Comparison of ENCODE assay signal across 1 cellular context in the genomic region with DNA sequence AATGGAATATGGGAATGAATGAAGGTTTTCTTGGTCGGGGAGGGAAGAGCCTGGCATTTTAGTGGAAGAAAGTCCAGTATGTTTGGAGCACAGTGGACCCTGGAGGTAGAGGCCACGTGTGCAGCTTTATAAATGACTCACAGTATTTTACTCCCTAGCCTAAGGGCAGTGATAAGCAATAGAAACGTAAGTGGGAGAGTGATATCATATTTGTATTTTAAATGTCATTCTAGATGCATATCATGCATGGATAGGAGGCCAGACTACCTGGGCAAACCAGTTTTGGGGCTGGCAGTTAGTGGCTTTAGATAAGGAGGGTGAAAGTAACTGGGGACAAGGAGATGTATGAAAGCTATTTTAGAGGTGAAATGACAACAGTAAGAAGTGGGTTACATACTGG.
TF ChIP-seq lines count a peak whose summit lies in the region.

No MANE protein-coding gene starts in this region.

TF ChIP-seq in GM23338, 12 proteins besides CTCF, POLR2A, EP300 and RAD21:
- TF ChIP-seq EZH2 (IDR thresholded peaks at IDR 0.05; ENCODE audit: low read depth, unreplicated experiment) (no peak), JUNB (IDR thresholded peaks at IDR 0.05; ENCODE audit: unreplicated experiment) (no peak), NANOG (IDR thresholded peaks at IDR 0.05; ENCODE audit: borderline replicate concordance) (no peak), CREB1 (CRISPR knock-in tag; IDR thresholded peaks at IDR 0.05; ENCODE audit: low read depth) (no peak), EZH2phosphoT487 (IDR thresholded peaks at IDR 0.05; ENCODE audit: unreplicated experiment) (no peak), POLR2AphosphoS5 (IDR thresholded peaks at IDR 0.05; ENCODE audit: low read depth) (no peak), ZNF331 (CRISPR knock-in tag; IDR thresholded peaks at IDR 0.05; ENCODE audit: low read depth) (no peak), ZNF114 (CRISPR knock-in tag; IDR thresholded peaks at IDR 0.05) (no peak), STAT1 (IDR thresholded peaks at IDR 0.05; ENCODE audit: unreplicated experiment) (no peak)
- TF ChIP-seq, protein P1, sequence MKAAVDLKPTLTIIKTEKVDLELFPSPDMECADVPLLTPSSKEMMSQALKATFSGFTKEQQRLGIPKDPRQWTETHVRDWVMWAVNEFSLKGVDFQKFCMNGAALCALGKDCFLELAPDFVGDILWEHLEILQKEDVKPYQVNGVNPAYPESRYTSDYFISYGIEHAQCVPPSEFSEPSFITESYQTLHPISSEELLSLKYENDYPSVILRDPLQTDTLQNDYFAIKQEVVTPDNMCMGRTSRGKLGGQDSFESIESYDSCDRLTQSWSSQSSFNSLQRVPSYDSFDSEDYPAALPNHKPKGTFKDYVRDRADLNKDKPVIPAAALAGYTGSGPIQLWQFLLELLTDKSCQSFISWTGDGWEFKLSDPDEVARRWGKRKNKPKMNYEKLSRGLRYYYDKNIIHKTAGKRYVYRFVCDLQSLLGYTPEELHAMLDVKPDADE (IDR thresholded peaks at IDR 0.05), result no peak
- TF ChIP-seq, protein P2, sequence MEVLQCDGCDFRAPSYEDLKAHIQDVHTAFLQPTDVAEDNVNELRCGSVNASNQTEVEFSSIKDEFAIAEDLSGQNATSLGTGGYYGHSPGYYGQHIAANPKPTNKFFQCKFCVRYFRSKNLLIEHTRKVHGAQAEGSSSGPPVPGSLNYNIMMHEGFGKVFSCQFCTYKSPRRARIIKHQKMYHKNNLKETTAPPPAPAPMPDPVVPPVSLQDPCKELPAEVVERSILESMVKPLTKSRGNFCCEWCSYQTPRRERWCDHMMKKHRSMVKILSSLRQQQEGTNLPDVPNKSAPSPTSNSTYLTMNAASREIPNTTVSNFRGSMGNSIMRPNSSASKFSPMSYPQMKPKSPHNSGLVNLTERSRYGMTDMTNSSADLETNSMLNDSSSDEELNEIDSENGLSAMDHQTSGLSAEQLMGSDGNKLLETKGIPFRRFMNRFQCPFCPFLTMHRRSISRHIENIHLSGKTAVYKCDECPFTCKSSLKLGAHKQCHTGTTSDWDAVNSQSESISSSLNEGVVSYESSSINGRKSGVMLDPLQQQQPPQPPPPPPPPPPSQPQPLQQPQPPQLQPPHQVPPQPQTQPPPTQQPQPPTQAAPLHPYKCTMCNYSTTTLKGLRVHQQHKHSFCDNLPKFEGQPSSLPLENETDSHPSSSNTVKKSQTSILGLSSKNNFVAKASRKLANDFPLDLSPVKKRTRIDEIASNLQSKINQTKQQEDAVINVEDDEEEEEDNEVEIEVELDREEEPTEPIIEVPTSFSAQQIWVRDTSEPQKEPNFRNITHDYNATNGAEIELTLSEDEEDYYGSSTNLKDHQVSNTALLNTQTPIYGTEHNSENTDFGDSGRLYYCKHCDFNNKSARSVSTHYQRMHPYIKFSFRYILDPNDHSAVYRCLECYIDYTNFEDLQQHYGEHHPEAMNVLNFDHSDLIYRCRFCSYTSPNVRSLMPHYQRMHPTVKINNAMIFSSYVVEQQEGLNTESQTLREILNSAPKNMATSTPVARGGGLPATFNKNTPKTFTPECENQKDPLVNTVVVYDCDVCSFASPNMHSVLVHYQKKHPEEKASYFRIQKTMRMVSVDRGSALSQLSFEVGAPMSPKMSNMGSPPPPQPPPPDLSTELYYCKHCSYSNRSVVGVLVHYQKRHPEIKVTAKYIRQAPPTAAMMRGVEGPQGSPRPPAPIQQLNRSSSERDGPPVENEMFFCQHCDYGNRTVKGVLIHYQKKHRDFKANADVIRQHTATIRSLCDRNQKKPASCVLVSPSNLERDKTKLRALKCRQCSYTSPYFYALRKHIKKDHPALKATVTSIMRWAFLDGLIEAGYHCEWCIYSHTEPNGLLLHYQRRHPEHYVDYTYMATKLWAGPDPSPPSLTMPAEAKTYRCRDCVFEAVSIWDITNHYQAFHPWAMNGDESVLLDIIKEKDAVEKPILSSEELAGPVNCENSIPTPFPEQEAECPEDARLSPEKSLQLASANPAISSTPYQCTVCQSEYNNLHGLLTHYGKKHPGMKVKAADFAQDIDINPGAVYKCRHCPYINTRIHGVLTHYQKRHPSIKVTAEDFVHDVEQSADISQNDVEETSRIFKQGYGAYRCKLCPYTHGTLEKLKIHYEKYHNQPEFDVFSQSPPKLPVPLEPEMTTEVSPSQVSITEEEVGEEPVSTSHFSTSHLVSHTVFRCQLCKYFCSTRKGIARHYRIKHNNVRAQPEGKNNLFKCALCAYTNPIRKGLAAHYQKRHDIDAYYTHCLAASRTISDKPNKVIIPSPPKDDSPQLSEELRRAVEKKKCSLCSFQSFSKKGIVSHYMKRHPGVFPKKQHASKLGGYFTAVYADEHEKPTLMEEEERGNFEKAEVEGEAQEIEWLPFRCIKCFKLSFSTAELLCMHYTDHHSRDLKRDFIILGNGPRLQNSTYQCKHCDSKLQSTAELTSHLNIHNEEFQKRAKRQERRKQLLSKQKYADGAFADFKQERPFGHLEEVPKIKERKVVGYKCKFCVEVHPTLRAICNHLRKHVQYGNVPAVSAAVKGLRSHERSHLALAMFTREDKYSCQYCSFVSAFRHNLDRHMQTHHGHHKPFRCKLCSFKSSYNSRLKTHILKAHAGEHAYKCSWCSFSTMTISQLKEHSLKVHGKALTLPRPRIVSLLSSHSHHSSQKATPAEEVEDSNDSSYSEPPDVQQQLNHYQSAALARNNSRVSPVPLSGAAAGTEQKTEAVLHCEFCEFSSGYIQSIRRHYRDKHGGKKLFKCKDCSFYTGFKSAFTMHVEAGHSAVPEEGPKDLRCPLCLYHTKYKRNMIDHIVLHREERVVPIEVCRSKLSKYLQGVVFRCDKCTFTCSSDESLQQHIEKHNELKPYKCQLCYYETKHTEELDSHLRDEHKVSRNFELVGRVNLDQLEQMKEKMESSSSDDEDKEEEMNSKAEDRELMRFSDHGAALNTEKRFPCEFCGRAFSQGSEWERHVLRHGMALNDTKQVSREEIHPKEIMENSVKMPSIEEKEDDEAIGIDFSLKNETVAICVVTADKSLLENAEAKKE (CRISPR knock-in tag; IDR thresholded peaks at IDR 0.05), result no peak
- TF ChIP-seq, protein P3, sequence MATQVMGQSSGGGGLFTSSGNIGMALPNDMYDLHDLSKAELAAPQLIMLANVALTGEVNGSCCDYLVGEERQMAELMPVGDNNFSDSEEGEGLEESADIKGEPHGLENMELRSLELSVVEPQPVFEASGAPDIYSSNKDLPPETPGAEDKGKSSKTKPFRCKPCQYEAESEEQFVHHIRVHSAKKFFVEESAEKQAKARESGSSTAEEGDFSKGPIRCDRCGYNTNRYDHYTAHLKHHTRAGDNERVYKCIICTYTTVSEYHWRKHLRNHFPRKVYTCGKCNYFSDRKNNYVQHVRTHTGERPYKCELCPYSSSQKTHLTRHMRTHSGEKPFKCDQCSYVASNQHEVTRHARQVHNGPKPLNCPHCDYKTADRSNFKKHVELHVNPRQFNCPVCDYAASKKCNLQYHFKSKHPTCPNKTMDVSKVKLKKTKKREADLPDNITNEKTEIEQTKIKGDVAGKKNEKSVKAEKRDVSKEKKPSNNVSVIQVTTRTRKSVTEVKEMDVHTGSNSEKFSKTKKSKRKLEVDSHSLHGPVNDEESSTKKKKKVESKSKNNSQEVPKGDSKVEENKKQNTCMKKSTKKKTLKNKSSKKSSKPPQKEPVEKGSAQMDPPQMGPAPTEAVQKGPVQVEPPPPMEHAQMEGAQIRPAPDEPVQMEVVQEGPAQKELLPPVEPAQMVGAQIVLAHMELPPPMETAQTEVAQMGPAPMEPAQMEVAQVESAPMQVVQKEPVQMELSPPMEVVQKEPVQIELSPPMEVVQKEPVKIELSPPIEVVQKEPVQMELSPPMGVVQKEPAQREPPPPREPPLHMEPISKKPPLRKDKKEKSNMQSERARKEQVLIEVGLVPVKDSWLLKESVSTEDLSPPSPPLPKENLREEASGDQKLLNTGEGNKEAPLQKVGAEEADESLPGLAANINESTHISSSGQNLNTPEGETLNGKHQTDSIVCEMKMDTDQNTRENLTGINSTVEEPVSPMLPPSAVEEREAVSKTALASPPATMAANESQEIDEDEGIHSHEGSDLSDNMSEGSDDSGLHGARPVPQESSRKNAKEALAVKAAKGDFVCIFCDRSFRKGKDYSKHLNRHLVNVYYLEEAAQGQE (IDR thresholded peaks at IDR 0.05; ENCODE audit: unreplicated experiment), result no peak
